In the genomic region with DNA sequence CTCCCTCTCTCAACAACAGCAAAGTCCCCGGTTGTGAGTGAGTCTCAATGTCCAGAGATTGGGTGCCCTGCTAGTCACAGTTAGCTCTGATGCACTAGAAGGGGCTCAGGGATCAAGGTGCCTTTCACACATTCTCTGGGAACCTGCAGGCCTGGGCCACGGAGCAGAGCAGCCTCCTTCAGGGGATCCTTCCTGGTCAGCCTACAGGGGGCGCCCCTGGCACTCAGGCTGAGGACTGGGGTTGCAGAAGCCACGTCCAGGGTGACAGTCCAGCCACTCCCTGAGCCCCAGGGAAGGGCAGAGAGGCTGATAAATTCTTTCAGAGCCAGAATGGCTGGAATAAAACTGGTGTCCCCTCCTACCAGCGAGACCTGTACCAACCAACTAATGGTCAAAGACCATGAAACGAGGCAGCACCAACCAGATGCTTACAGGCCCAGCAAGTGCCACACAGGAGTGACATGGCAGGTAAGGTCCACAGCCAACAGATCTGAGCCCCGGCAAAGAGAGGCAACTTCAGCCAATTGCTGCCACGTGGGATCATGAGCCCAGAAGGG, we compare ENCODE assay signal across 8 cellular contexts. TPM values are rescaled to one million over a fixed set of nuclear protein-coding genes. Genes with fewer than 3 reads are reported as not detected.
DNase-seq lines count a peak whose midpoint lies in the region; ATAC-seq and TF ChIP-seq lines count a peak whose summit lies in the region.

No MANE protein-coding gene starts in this region.

- no peaks in the 10 kb centered on the region for H3K9me3 Mint-ChIP-seq in activated CD4-positive, alpha-beta T cell treated with anti-CD3 and anti-CD28 coated beads for 36 hours (ENCODE audit: low read depth)
- no peaks in the 10 kb centered on the region for H3K9me3 Mint-ChIP-seq in memory B cell
- no peaks in the 10 kb centered on the region for H3K9me3 Mint-ChIP-seq in stimulated activated effector memory CD8-positive, alpha-beta T cell treated with anti-CD3 and anti-CD28 coated beads, Interleukin-12 subunit alpha, Interleukin-12 subunit beta, amount 100 ng/mL, for 72 hours

- peaks cover 4% of the 10 kb centered on the region for H3K4me1 Mint-ChIP-seq in activated CD4-positive, alpha-beta T cell treated with anti-CD3 and anti-CD28 coated beads for 36 hours
- H3K4me1 Mint-ChIP-seq in memory B cell, result no peaks in the 10 kb centered on the region
- H3K4me1 Mint-ChIP-seq in stimulated activated effector memory CD8-positive, alpha-beta T cell treated with anti-CD3 and anti-CD28 coated beads, Interleukin-12 subunit alpha, Interleukin-12 subunit beta, amount 100 ng/mL, for 72 hours, result no peaks in the 10 kb centered on the region

- no peaks in the 10 kb centered on the region for H3K79me2 ChIP-seq in Loucy (ENCODE audit: insufficient read depth, low read length)

- intact Hi-C loops in activated CD4-positive, alpha-beta T cell treated with anti-CD3 and anti-CD28 coated beads for 36 hours (cut with DNase I, micrococcal nuclease), result loop anchor here (1.0 kb wide), 2 partner anchors 59 to 258 kb away; a partner anchor contains a TSS

- ATAC-seq in activated CD4-positive, alpha-beta T cell treated with anti-CD3 and anti-CD28 coated beads for 36 hours, result peak; percentile 95
- peak; percentile 75 for ATAC-seq in memory B cell (ENCODE audit: low read depth)
- peak; percentile 78 for ATAC-seq in stimulated activated effector memory CD8-positive, alpha-beta T cell treated with anti-CD3 and anti-CD28 coated beads, Interleukin-12 subunit alpha, Interleukin-12 subunit beta, amount 100 ng/mL, for 72 hours

- no peak overlapping the region for H3K4me2 ChIP-seq in Loucy (ENCODE audit: low read depth, low read length, poor library complexity, severe bottlenecking)

- CTCF ChIA-PET in activated CD4-positive, alpha-beta T cell treated with anti-CD3 and anti-CD28 coated beads for 36 hours (lab: Charles Lee), result interaction anchor here (1.3 to 1.6 kb wide), 2 partner anchors 13 to 44 kb away, joined by 3 to 5 read pairs; a partner anchor contains a TSS

- no peaks in the 10 kb centered on the region for H3K4me1 ChIP-seq in Loucy (ENCODE audit: insufficient read depth, low read length, poor library complexity, severe bottlenecking)

- H3F3A ChIP-seq in Loucy (ENCODE audit: low read depth), result no peaks in the 10 kb centered on the region

- H2AFZ ChIP-seq in Loucy (ENCODE audit: low read length), result no peak overlapping the region

- H3K9me3 ChIP-seq in Loucy (ENCODE audit: insufficient read depth, low read depth, low read length), result no peaks in the 10 kb centered on the region

- DNase-seq in NCI-H1694 treated with DMSO at 0.1 percent for 48 hours (lab: John Stamatoyannopoulos, UW) (peak; percentile 8), NCI-H1694 (lab: John Stamatoyannopoulos, UW) (no peak), ecto neural progenitor cell (ENCODE audit: low spot score) (peak; percentile 86), memory B cell (ENCODE audit: low spot score in 2 of 2) (peak; percentile 51 to 56), NCI-H1436 treated with DMSO at 0.1 percent for 48 hours (lab: John Stamatoyannopoulos, UW) (no peak)
- peak; percentile 84 for DNase-seq in activated CD4-positive, alpha-beta T cell treated with anti-CD3 and anti-CD28 coated beads for 36 hours
- DNase-seq in stimulated activated effector memory CD8-positive, alpha-beta T cell treated with anti-CD3 and anti-CD28 coated beads, Interleukin-12 subunit alpha, Interleukin-12 subunit beta, amount 100 ng/mL, for 72 hours (ENCODE audit: low spot score in 2 of 2), result peak; percentile 68 to 81

- POLR2A ChIA-PET in activated CD4-positive, alpha-beta T cell treated with anti-CD3 and anti-CD28 coated beads for 36 hours (lab: Charles Lee), result no interaction called here

- peaks cover 4% of the 10 kb centered on the region for H4K20me1 ChIP-seq in Loucy (ENCODE audit: insufficient read depth, low read length, poor library complexity, severe bottlenecking)

- peak; percentile 95 for TF ChIP-seq CTCF in Loucy (conservative IDR thresholded peaks at IDR 0.05; ENCODE audit: low read length)

- no peak overlapping the region for H3K4me3 ChIP-seq in Loucy (ENCODE audit: low read length, poor library complexity, severe bottlenecking)

- H3K4me3 Mint-ChIP-seq in activated CD4-positive, alpha-beta T cell treated with anti-CD3 and anti-CD28 coated beads for 36 hours, result no peak overlapping the region
- H3K4me3 Mint-ChIP-seq in memory B cell, result no peak overlapping the region
- no peak overlapping the region for H3K4me3 Mint-ChIP-seq in stimulated activated effector memory CD8-positive, alpha-beta T cell treated with anti-CD3 and anti-CD28 coated beads, Interleukin-12 subunit alpha, Interleukin-12 subunit beta, amount 100 ng/mL, for 72 hours

- H3K9me2 ChIP-seq in Loucy (replicated peaks; ENCODE audit: low read depth, low read length), result no peaks in the 10 kb centered on the region

- no peak overlapping the region for H3K9ac ChIP-seq in Loucy (ENCODE audit: low read depth, low read length, poor library complexity, severe bottlenecking)

- H3K36me3 Mint-ChIP-seq in activated CD4-positive, alpha-beta T cell treated with anti-CD3 and anti-CD28 coated beads for 36 hours (ENCODE audit: low read depth), result no peaks in the 10 kb centered on the region
- peaks cover 6% of the 10 kb centered on the region for H3K36me3 Mint-ChIP-seq in memory B cell
- peaks cover 11% of the 10 kb centered on the region for H3K36me3 Mint-ChIP-seq in stimulated activated effector memory CD8-positive, alpha-beta T cell treated with anti-CD3 and anti-CD28 coated beads, Interleukin-12 subunit alpha, Interleukin-12 subunit beta, amount 100 ng/mL, for 72 hours

- no peaks in the 10 kb centered on the region for H3K27me3 Mint-ChIP-seq in activated CD4-positive, alpha-beta T cell treated with anti-CD3 and anti-CD28 coated beads for 36 hours
- no peaks in the 10 kb centered on the region for H3K27me3 Mint-ChIP-seq in memory B cell

- peaks cover 30% of the 10 kb centered on the region; the same call in 1 of the 2 replicates for H3K36me3 ChIP-seq in Loucy (ENCODE audit: insufficient read depth, low read length)

- H3K27me3 ChIP-seq in Loucy (ENCODE audit: insufficient read depth, low read length, poor library complexity, severe bottlenecking), result no peaks in the 10 kb centered on the region

- H3K27ac Mint-ChIP-seq in activated CD4-positive, alpha-beta T cell treated with anti-CD3 and anti-CD28 coated beads for 36 hours, result no peak overlapping the region
- H3K27ac Mint-ChIP-seq in memory B cell, result no peak overlapping the region
- peak overlapping the region; percentile 71 for H3K27ac Mint-ChIP-seq in stimulated activated effector memory CD8-positive, alpha-beta T cell treated with anti-CD3 and anti-CD28 coated beads, Interleukin-12 subunit alpha, Interleukin-12 subunit beta, amount 100 ng/mL, for 72 hours

RNA-seq across cellular contexts. Expression of a gene that starts 43.5 kb away (rescaled TPM):
- total RNA-seq in activated CD4-positive, alpha-beta T cell treated with anti-CD3 and anti-CD28 coated beads for 36 hours, result 10 to 100 TPM; 14.8 to 16.6 TPM

RNA-seq across cellular contexts. Expression of a gene that starts 48.7 kb away (rescaled TPM):
- total RNA-seq in activated CD4-positive, alpha-beta T cell treated with anti-CD3 and anti-CD28 coated beads for 36 hours, result 10 to 100 TPM; 47.7 to 52.9 TPM

RNA-seq across cellular contexts. Expression of a gene that starts 59.0 kb away (rescaled TPM):
- total RNA-seq in activated CD4-positive, alpha-beta T cell treated with anti-CD3 and anti-CD28 coated beads for 36 hours, result 10 to 100 TPM; 10.3 to 13.4 TPM

Comparison
In these comparisons a context has a peak if more than half of its experiments do, and no peak if none do; other contexts are left out.
1. DNase-seq: peak in NCI-H1694 treated with DMSO at 0.1 percent for 48 hours (single experiment), activated CD4-positive, alpha-beta T cell treated with anti-CD3 and anti-CD28 coated beads for 36 hours (single experiment), ecto neural progenitor cell (single experiment), memory B cell (2 of 2) and stimulated activated effector memory CD8-positive, alpha-beta T cell treated with anti-CD3 and anti-CD28 coated beads, Interleukin-12 subunit alpha, Interleukin-12 subunit beta, amount 100 ng/mL, for 72 hours (2 of 2); none in NCI-H1694 (single experiment) and NCI-H1436 treated with DMSO at 0.1 percent for 48 hours (single experiment).
2. Peak in every context shown above with its lines, with median percentiles within 50 percentile points of each other: ATAC-seq.